1 cellular context compared by ENCODE assay signal in genomic region chr20:19883501-19883900, GRCh38.
A peak's percentile ranks its signal among the peaks of the same experiment; 100 is the strongest.
TF ChIP-seq lines count a peak whose summit lies in the region.

No MANE protein-coding gene starts in this region.

TF ChIP-seq in HepG2, 621 proteins besides CTCF, POLR2A, EP300 and RAD21:
- TF ChIP-seq MNT (IDR thresholded peaks at IDR 0.05) (peak; percentile 52), ZFYVE20 (CRISPR knock-in tag; IDR thresholded peaks at IDR 0.05; ENCODE audit: borderline replicate concordance, low read depth) (no peak)
